ENCODE assay signal across 11 cellular contexts in genomic region chr4:24642941-24643628, GRCh38. TPM values are rescaled to one million over a fixed set of nuclear protein-coding genes. Genes with fewer than 3 reads are reported as not detected.
DNase-seq lines count a peak whose midpoint lies in the region; ATAC-seq and TF ChIP-seq lines count a peak whose summit lies in the region.
"Had no signal": no experiment of that assay in that cellular context is flagged by ENCODE, and none has a peak within 500 bp of the region (broad histone marks: within the 10 kb centered on the region; RNA-seq: fewer than 3 reads in every experiment).

No MANE protein-coding gene starts in this region.

- H3K36me3 ChIP-seq in fibroblast of lung (ENCODE audit: control insufficient read depth, insufficient read depth, low read length) (no peaks in the 10 kb centered on the region), trophoblast cell (ENCODE audit: control insufficient read depth in 1 of 2, insufficient read depth in 2 of 2, low read length in 2 of 2) (no peaks in the 10 kb centered on the region)
- H3K36me3 ChIP-seq: WERI-Rb-1 had no signal

- H3K4ac ChIP-seq in trophoblast cell (ENCODE audit: low read depth, low read length), result no peak overlapping the region

- H2BK5ac ChIP-seq in trophoblast cell (ENCODE audit: low read depth, low read length, poor library complexity), result no peak overlapping the region

- WGBS in trophoblast cell (ENCODE audit: extremely low coverage, insufficient coverage, insufficient read length), result no CpG with 5 or more reads among the region's 5 CpGs

- no peaks in the 10 kb centered on the region for H3K4me1 ChIP-seq in fibroblast of lung (ENCODE audit: control insufficient read depth, extremely low read depth, insufficient read depth, low read length)
- peaks cover 0 to 4% of the 10 kb centered on the region in 2 experiments for H3K4me1 ChIP-seq in trophoblast cell (ENCODE audit: control insufficient read depth in 1 of 2, insufficient read depth in 2 of 2, low read length in 2 of 2)
- H3K4me1 ChIP-seq: parathyroid adenoma had no signal

- H2AFZ ChIP-seq in fibroblast of lung (ENCODE audit: low read length) (no peak overlapping the region), trophoblast cell (ENCODE audit: insufficient read depth, low read length, poor library complexity) (no peak overlapping the region)
- H2AFZ ChIP-seq: parathyroid adenoma had no signal

- ATAC-seq in GM18870 (IDR thresholded peaks at IDR 0.05; ENCODE audit: unreplicated experiment), result peak; percentile 84

- no peak overlapping the region for H4K91ac ChIP-seq in trophoblast cell (ENCODE audit: low read depth, low read length)

- H3K9ac ChIP-seq in fibroblast of lung (ENCODE audit: insufficient read depth, low read length), result no peak overlapping the region
- H3K9ac ChIP-seq in trophoblast cell (ENCODE audit: low read length), result no peak overlapping the region
- H3K9ac ChIP-seq: parathyroid adenoma had no signal

- H3K9me3 ChIP-seq in fibroblast of lung (ENCODE audit: control insufficient read depth, insufficient read depth, low read depth, low read length), result no peaks in the 10 kb centered on the region
- H3K9me3 ChIP-seq in trophoblast cell (ENCODE audit: insufficient read depth, low read depth, low read length), result no peaks in the 10 kb centered on the region

- no peak overlapping the region for H2AK5ac ChIP-seq in trophoblast cell (ENCODE audit: low read length)

- no peaks in the 10 kb centered on the region for H4K20me1 ChIP-seq in fibroblast of lung (ENCODE audit: control insufficient read depth, extremely low read depth, insufficient read depth, low read length)

- no peak for TF ChIP-seq CTCF in fibroblast of lung (conservative IDR thresholded peaks at IDR 0.05 in 1 of 2, IDR thresholded peaks at IDR 0.05 in 1 of 2; ENCODE audit: low read depth in 1 of 2, low read length in 2 of 2)
- TF ChIP-seq CTCF in dorsolateral prefrontal cortex (IDR thresholded peaks at IDR 0.05 in 54 of 56, conservative IDR thresholded peaks at IDR 0.05 in 2 of 56; ENCODE audit: low read depth in 1 of 56, partially characterized antibody in 56 of 56), result no peak

- H3K27ac ChIP-seq in fibroblast of lung (ENCODE audit: insufficient read depth, low read length), result no peak overlapping the region
- no peak overlapping the region for H3K27ac ChIP-seq in trophoblast cell (ENCODE audit: low read depth, low read length)
- no peak overlapping the region for H3K27ac ChIP-seq in dorsolateral prefrontal cortex
- H3K27ac ChIP-seq: parathyroid adenoma, WERI-Rb-1 had no signal

- no peak overlapping the region for H3K23ac ChIP-seq in trophoblast cell (ENCODE audit: low read length)

- H3K79me1 ChIP-seq in trophoblast cell (ENCODE audit: low read length), result no peaks in the 10 kb centered on the region

- H3K79me2 ChIP-seq in fibroblast of lung (ENCODE audit: control insufficient read depth, insufficient read depth, low read length), result no peaks in the 10 kb centered on the region
- no peaks in the 10 kb centered on the region for H3K79me2 ChIP-seq in trophoblast cell (ENCODE audit: control insufficient read depth, insufficient read depth, low read length, poor library complexity)
- H3K79me2 ChIP-seq: parathyroid adenoma had no signal

- intact Hi-C loops in dorsolateral prefrontal cortex (cut with DNase I), result no loop called here

- no peak overlapping the region for H3K14ac ChIP-seq in trophoblast cell (ENCODE audit: low read length)

- no peak overlapping the region for H3K4me2 ChIP-seq in fibroblast of lung (ENCODE audit: extremely low read depth, insufficient read depth, low read length)
- no peak overlapping the region for H3K4me2 ChIP-seq in trophoblast cell (ENCODE audit: low read length)

- no peak overlapping the region for H2BK12ac ChIP-seq in trophoblast cell (ENCODE audit: low read length)

- H3K27me3 ChIP-seq in fibroblast of lung (ENCODE audit: control insufficient read depth, insufficient read depth, low read length), result peaks cover 2% of the 10 kb centered on the region
- no peaks in the 10 kb centered on the region for H3K27me3 ChIP-seq in trophoblast cell (ENCODE audit: insufficient read depth, low read length)
- no peaks in the 10 kb centered on the region for H3K27me3 ChIP-seq in dorsolateral prefrontal cortex

- H4K8ac ChIP-seq in trophoblast cell (ENCODE audit: low read depth, low read length), result no peak overlapping the region

- DNase-seq in HT-29 (ENCODE audit: low spot score), result peak; percentile 74
- peak; percentile 79 to 90 for DNase-seq in fibroblast of lung (ENCODE audit: low read depth in 2 of 2)
- peak; percentile 49 to 85 for DNase-seq in trophoblast cell
- DNase-seq in GF-D8 (lab: John Stamatoyannopoulos, UW), result no peak
- no peak for DNase-seq in NOMO-1 treated with DMSO at 0.1 percent for 48 hours (lab: John Stamatoyannopoulos, UW; ENCODE audit: unreplicated experiment)
- DNase-seq in NCI-H446 (lab: John Stamatoyannopoulos, UW), result no peak
- no peak for DNase-seq in dorsolateral prefrontal cortex
- DNase-seq: Kasumi-1, WERI-Rb-1 had no signal

- H3K4me3 ChIP-seq in fibroblast of lung (replicated peaks in 1 of 4; ENCODE audit: control extremely low read depth in 1 of 4, insufficient read depth in 1 of 4, low read depth in 3 of 4, low read length in 4 of 4) (no peak overlapping the region), trophoblast cell (ENCODE audit: low read depth, low read length) (no peak overlapping the region), dorsolateral prefrontal cortex (no peak overlapping the region)

- H3K18ac ChIP-seq in trophoblast cell (ENCODE audit: low read length), result no peak overlapping the region

- H2BK120ac ChIP-seq in trophoblast cell (ENCODE audit: insufficient read depth, low read length, poor library complexity), result no peak overlapping the region

- no peak overlapping the region for H4K12ac ChIP-seq in trophoblast cell (ENCODE audit: low read depth, low read length)

RNA-seq across cellular contexts. Expression of gene DHX15, which starts 58.7 kb away (rescaled TPM):
- 148 and 167 TPM in 2 replicates for total RNA-seq in HT-29 (2014; rRNA removed; shearing (Covaris generic))
- total RNA-seq in fibroblast of lung, result 105 and 113 TPM in 2 replicates
- 136 and 159 TPM in 2 replicates for polyA plus RNA-seq in fibroblast of lung
- 81.6 and 105 TPM in 2 replicates for polyA plus RNA-seq in fibroblast of lung (2012)
- polyA minus RNA-seq in fibroblast of lung (ENCODE audit: low replicate concordance), result 21.3 and 33.6 TPM in 2 replicates
- 129 TPM in 2 replicates for polyA plus RNA-seq in trophoblast cell (2013)
- total RNA-seq in dorsolateral prefrontal cortex, result 100 to 1,000 TPM in 19 of 120 experiments, 10 to 100 TPM in 101; 72.2 to 110 (median 93.0) TPM

Comparison
In these comparisons a context has a peak if more than half of its experiments do, and no peak if none do; other contexts are left out.
1. DNase-seq: peak in HT-29 (single experiment), fibroblast of lung (2 of 2) and trophoblast cell (2 of 2); none in GF-D8 (single experiment), NOMO-1 treated with DMSO at 0.1 percent for 48 hours (single experiment), NCI-H446 (0 of 2) and dorsolateral prefrontal cortex (0 of 10).